8 cellular contexts compared by ENCODE assay signal in the genomic region with DNA sequence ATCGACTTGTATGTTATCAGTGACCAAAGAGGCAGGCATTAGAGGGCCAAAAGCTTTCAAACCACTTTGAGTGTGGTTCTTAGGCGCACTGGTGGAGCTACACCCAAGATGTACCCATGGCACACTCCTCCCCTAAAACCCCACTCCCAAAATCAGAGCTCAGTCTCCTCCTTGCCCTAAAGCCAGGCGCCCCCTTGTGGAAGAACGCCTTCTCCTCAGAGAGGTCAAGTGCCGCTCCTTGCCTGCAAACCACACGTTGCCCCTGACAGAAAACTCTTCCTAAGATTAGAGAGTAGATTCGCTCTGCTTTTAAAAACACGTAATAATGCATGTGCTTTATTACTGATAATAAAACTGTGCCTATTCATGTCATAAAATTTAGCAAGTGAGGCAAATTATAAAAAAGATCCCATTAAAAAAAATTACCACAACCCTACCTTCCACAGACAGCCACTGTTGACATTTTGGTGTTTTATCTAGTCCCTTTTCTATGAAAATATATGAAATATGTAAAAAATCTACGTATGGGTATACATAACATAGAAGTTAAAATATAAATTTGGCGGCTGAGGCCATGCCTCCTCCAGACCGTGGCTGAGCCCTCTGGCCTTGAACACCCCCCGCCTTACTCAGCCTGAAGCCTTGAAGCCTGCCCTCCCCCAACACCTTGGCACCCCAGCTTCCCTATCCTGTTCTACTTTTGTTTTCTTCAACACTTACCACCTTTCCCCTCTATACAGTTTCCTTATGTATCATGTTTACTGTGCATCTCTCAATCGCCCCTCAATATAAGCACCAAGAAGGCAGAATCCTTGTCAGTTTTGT. TPM values are rescaled to one million over a fixed set of nuclear protein-coding genes. Genes with fewer than 3 reads are reported as not detected.
DNase-seq lines count a peak whose midpoint lies in the region; ATAC-seq, FAIRE-seq and TF ChIP-seq lines count a peak whose summit lies in the region.

No MANE protein-coding gene starts in this region.

- peak; percentile 79 for TF ChIP-seq CTCF in D721Med (IDR thresholded peaks at IDR 0.05; ENCODE audit: insufficient read depth, missing control alignments)

- intact Hi-C loops in Right ventricle myocardium inferior (cut with DNase I), result loop anchor here (2.0 kb wide), 1 partner anchor 96 kb away; no protein-coding TSS in a partner anchor
- intact Hi-C loops in posterior vena cava (cut with DNase I), result no loop called here

- ATAC-seq in SK-N-SH treated with all-trans-retinoic acid at 6 μM for 48 hours (peak; percentile 76), Right ventricle myocardium inferior (peak; percentile 76), HG03045 (IDR thresholded peaks at IDR 0.05; ENCODE audit: unreplicated experiment) (no peak)

- peak; percentile 57 for DNase-seq in D721Med (ENCODE audit: insufficient read length, low spot score)
- DNase-seq in HUDEP-2 (lab: John Stamatoyannopoulos, UW; ENCODE audit: unreplicated experiment in 76 of 76), result peak in 66 of 76 experiments; percentile 5 to 78 (median 54)
- peak; percentile 84 for DNase-seq in activated naive CD4-positive, alpha-beta T cell treated with anti-CD3 and anti-CD28 coated beads, Interleukin-2, amount 50 U/mL, for 16 hours
- peak; percentile 85 for DNase-seq in Right ventricle myocardium inferior (ENCODE audit: missing footprints)
- DNase-seq in posterior vena cava (ENCODE audit: low spot score), result peak; percentile 92
- DNase-seq in urothelium cell line (ENCODE audit: low spot score), result peak; percentile 46

- FAIRE-seq in D721Med (lab: Jason Lieb, UNC) (no peak), urothelium cell line (lab: Jason Lieb, UNC) (no peak)

TF ChIP-seq in SK-N-SH treated with all-trans-retinoic acid at 6 μM for 48 hours, 23 proteins besides CTCF, POLR2A, EP300 and RAD21:
- TF ChIP-seq PPARA (CRISPR knock-in tag; IDR thresholded peaks at IDR 0.05; ENCODE audit: borderline replicate concordance) (no peak), BACH2 (CRISPR knock-in tag; IDR thresholded peaks at IDR 0.05; ENCODE audit: borderline replicate concordance) (no peak), ZNF565 (CRISPR knock-in tag; conservative IDR thresholded peaks at IDR 0.05; ENCODE audit: low read depth) (no peak), ISL1 (CRISPR knock-in tag; IDR thresholded peaks at IDR 0.05) (no peak), POU6F1 (CRISPR knock-in tag; IDR thresholded peaks at IDR 0.05; ENCODE audit: borderline replicate concordance, low read depth) (no peak), RARB (CRISPR knock-in tag; IDR thresholded peaks at IDR 0.05) (no peak), TOX (CRISPR knock-in tag; IDR thresholded peaks at IDR 0.05; ENCODE audit: borderline replicate concordance) (no peak), ZNF8 (CRISPR knock-in tag; IDR thresholded peaks at IDR 0.05) (no peak), ZNF70 (CRISPR knock-in tag; IDR thresholded peaks at IDR 0.05) (no peak)
- TF ChIP-seq, protein P1, sequence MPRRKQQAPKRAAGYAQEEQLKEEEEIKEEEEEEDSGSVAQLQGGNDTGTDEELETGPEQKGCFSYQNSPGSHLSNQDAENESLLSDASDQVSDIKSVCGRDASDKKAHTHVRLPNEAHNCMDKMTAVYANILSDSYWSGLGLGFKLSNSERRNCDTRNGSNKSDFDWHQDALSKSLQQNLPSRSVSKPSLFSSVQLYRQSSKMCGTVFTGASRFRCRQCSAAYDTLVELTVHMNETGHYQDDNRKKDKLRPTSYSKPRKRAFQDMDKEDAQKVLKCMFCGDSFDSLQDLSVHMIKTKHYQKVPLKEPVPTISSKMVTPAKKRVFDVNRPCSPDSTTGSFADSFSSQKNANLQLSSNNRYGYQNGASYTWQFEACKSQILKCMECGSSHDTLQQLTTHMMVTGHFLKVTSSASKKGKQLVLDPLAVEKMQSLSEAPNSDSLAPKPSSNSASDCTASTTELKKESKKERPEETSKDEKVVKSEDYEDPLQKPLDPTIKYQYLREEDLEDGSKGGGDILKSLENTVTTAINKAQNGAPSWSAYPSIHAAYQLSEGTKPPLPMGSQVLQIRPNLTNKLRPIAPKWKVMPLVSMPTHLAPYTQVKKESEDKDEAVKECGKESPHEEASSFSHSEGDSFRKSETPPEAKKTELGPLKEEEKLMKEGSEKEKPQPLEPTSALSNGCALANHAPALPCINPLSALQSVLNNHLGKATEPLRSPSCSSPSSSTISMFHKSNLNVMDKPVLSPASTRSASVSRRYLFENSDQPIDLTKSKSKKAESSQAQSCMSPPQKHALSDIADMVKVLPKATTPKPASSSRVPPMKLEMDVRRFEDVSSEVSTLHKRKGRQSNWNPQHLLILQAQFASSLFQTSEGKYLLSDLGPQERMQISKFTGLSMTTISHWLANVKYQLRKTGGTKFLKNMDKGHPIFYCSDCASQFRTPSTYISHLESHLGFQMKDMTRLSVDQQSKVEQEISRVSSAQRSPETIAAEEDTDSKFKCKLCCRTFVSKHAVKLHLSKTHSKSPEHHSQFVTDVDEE (CRISPR knock-in tag; IDR thresholded peaks at IDR 0.05), result no peak

RNA-seq across cellular contexts. Expression of gene BCL2L10, which starts 33.5 kb away (rescaled TPM):
- not detected for total RNA-seq in Right ventricle myocardium inferior
- total RNA-seq in posterior vena cava, result not detected
